ENCODE assay signal across 2 cellular contexts in the genomic region with DNA sequence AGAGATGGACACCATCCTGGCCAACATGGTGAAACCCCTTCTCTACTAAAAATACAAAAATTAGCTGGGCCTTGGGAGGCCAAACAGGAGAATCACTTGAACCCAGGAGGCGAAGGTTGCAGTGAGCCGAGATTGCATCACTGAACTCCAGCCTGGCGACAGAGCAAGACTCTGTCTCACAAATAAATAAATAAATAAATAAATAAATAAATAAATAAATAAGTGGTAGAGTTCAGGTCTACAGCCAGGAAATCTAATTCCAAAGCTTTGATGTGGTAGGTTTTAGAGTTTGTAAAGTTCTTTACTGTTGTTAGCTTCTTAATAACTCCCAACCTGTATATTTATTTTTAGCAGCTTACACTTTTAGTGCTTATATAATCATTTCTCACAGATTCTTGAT. TPM values are rescaled to one million over a fixed set of nuclear protein-coding genes. Genes with fewer than 3 reads are reported as not detected.
"Had no signal": no experiment of that assay in that cellular context is flagged by ENCODE, and none has a peak within 500 bp of the region (broad histone marks: within the 10 kb centered on the region; RNA-seq: fewer than 3 reads in every experiment).

No MANE protein-coding gene starts in this region.

RNA-seq across cellular contexts. Expression of gene NR4A3, which starts 35.9 kb away (rescaled TPM):
- total RNA-seq: dermis blood vessel endothelial cell, epithelial cell of proximal tubule had no signal
